ENCODE assay signal across 1 cellular context in the genomic region with DNA sequence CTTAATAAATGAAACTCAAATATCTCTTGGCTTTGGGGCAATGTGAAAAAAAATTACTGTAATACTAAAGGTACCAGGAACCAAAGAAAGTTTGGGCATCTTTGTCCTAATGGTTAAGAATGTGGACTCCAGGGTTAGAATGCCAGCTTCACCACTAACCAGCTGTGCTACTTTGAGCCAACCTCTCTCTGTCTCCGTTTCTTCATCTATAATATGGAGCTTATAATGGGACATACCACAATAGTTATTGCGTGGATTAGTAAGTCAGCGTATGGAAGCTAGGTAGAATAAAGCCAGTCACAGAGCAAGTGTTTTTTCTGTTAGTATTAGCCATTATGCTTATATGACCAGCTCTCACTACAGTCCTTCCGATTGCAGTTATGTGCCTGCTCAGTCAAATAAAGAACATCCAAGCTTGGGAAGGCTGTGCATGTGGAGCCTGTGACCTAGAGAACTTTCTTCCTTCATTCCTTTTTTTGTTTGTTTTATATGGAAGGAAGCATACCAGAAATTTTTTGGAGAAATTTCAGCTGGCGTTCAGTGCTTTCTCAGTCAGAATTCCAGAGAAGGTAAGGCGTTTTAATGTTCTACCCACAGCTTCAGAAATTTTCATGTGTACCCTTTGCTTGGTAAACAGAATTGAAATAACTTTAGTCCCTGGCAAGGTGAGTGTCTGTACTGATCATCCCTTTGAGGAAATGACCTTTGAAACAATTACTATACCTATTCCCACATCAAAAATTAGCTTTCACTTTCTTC.
TF ChIP-seq lines count a peak whose summit lies in the region.

No MANE protein-coding gene starts in this region.

TF ChIP-seq in SK-N-SH, 30 proteins besides CTCF, POLR2A, EP300 and RAD21 (continued from another document):
- no peak for TF ChIP-seq RCOR1 (IDR thresholded peaks at IDR 0.05; ENCODE audit: low read length)
- TF ChIP-seq SIN3A (IDR thresholded peaks at IDR 0.05; ENCODE audit: borderline replicate concordance, low read depth, low read length), result no peak
- TF ChIP-seq CHD2 (IDR thresholded peaks at IDR 0.05; ENCODE audit: low read length, partially characterized antibody), result no peak
- no peak for TF ChIP-seq NFIC (IDR thresholded peaks at IDR 0.05; ENCODE audit: borderline replicate concordance)
- no peak for TF ChIP-seq GATA2 (CRISPR knock-in tag; IDR thresholded peaks at IDR 0.05)
- TF ChIP-seq ELF1 (IDR thresholded peaks at IDR 0.05), result no peak
